Comparison of ENCODE assay signal across 1 cellular context in genomic region chr10:133528845-133529575, GRCh38.
TF ChIP-seq lines count a peak whose summit lies in the region.

No MANE protein-coding gene starts in this region.

TF ChIP-seq in GM12878, 131 proteins besides CTCF, POLR2A, EP300 and RAD21:
- TF ChIP-seq TCF7 (IDR thresholded peaks at IDR 0.05; ENCODE audit: borderline replicate concordance) (no peak), JUND (IDR thresholded peaks at IDR 0.05; ENCODE audit: low read depth, low read length) (no peak), CUX1 (IDR thresholded peaks at IDR 0.05; ENCODE audit: insufficient replicate concordance, low read depth, low read length) (no peak), YBX1 (IDR thresholded peaks at IDR 0.05) (no peak), MYC (IDR thresholded peaks at IDR 0.05; ENCODE audit: insufficient read depth, insufficient read length, insufficient replicate concordance, low read length, severe bottlenecking) (no peak), ZNF592 (IDR thresholded peaks at IDR 0.05) (no peak), ZBTB33 (IDR thresholded peaks at IDR 0.05) (no peak), SP1 (IDR thresholded peaks at IDR 0.05; ENCODE audit: low read depth, low read length) (no peak), MYB (IDR thresholded peaks at IDR 0.05; ENCODE audit: borderline replicate concordance, low read depth, low read length) (no peak), ESRRA (IDR thresholded peaks at IDR 0.05; ENCODE audit: low read length) (no peak), ZNF24 (IDR thresholded peaks at IDR 0.05) (no peak), NR2F1 (conservative IDR thresholded peaks at IDR 0.05) (no peak), ZNF622 (IDR thresholded peaks at IDR 0.05) (no peak), CHD2 (IDR thresholded peaks at IDR 0.05; ENCODE audit: borderline replicate concordance, low read depth, low read length) (no peak), SMC3 (IDR thresholded peaks at IDR 0.05; ENCODE audit: borderline replicate concordance, low read length) (no peak), SMAD1 (IDR thresholded peaks at IDR 0.05; ENCODE audit: low read depth, partially characterized antibody) (no peak)
